ENCODE assay signal across 8 cellular contexts in genomic region chr19:14347999-14348889, GRCh38. TPM values are rescaled to one million over a fixed set of nuclear protein-coding genes. Genes with fewer than 3 reads are reported as not detected.
DNase-seq lines count a peak whose midpoint lies in the region; ATAC-seq and TF ChIP-seq lines count a peak whose summit lies in the region.

No MANE protein-coding gene starts in this region.

- POLR2A ChIA-PET in HEK293T (lab: Yijun Ruan, JAX) (interaction anchor here (0.6 to 1.5 kb wide), 4 partner anchors 9 to 212 kb away, joined by 3 to 11 read pairs (median 3); partner anchors contain the start of gene ASF1B), SK-N-SH (lab: Yijun Ruan, JAX) (interaction anchor here (0.6 to 1.3 kb wide), 2 partner anchors 212 to 261 kb away, joined by 3 read pairs; partner anchors contain the start of gene ASF1B)

- TF ChIP-seq CTCF in SK-N-SH (IDR thresholded peaks at IDR 0.05) = peak; percentile 94
- TF ChIP-seq CTCF in right atrium auricular region (IDR thresholded peaks at IDR 0.05) = peak; percentile 98 to 99
- TF ChIP-seq CTCF in gastrocnemius medialis (IDR thresholded peaks at IDR 0.05 in 4 of 5, conservative IDR thresholded peaks at IDR 0.05 in 1 of 5) = peak; percentile 73 to 98 (median 91)

- no peak for TF ChIP-seq POLR2A in gastrocnemius medialis (IDR thresholded peaks at IDR 0.05)

- CTCF ChIA-PET in HEK293T (lab: Yijun Ruan, JAX) (interaction anchor here (0.6 to 1.2 kb wide), 16 partner anchors 9 to 224 kb away, joined by 3 to 15 read pairs (median 4); partner anchors contain the start of genes ASF1B and NDUFB7), SK-N-SH (lab: Yijun Ruan, JAX) (interaction anchor here (0.6 to 10.3 kb wide), 89 partner anchors 11 to 481 kb away, joined by 3 to 256 read pairs (median 4); partner anchors contain the start of genes ADGRE5, ADGRL1, ASF1B and DNAJB1)

- H3K36me3 ChIP-seq in BLaER1 treated with 17β-estradiol and CSF1 and Interleukin-3, amounts not matched to agents 10 nM and 100 nM = no peaks in the 10 kb centered on the region
- H3K36me3 ChIP-seq in SK-N-SH (replicated peaks in 1 of 2; ENCODE audit: control insufficient read depth in 1 of 2, insufficient read depth in 2 of 2, low read length in 1 of 2) = no peaks in the 10 kb centered on the region
- no peaks in the 10 kb centered on the region for H3K36me3 ChIP-seq in adipocyte (ENCODE audit: control insufficient read depth, insufficient read depth, low read length, severe bottlenecking)
- H3K36me3 ChIP-seq in right atrium auricular region = no peaks in the 10 kb centered on the region
- no peaks in the 10 kb centered on the region for H3K36me3 ChIP-seq in gastrocnemius medialis

- in situ Hi-C loops in gastrocnemius medialis (cut with MboI; ENCODE audit: low sequenced_read_pairs in 4 of 4) = loop anchor here in 3 of 4 donors (10.0 to 25.0 kb wide), 3 partner anchors 153 to 473 kb away; partner anchors contain the start of gene NANOS3 (in 2 of the 3)

- H3F3A ChIP-seq in SK-N-SH (replicated peaks; ENCODE audit: insufficient read depth) = no peaks in the 10 kb centered on the region

- 13% methylated on average over 34 of the region's 36 CpGs for WGBS in SK-N-SH (ENCODE audit: low lambda C conversion rate)

- DNase-seq in HEK293T (ENCODE audit: extremely low spot score) (peak; percentile 85), SK-N-SH (peak; percentile 95), adipocyte (ENCODE audit: low read depth) (peak; percentile 76), right atrium auricular region (ENCODE audit: low spot score) (peak; percentile 64), gastrocnemius medialis (peak; percentile 25 to 37)

- H3K4me2 ChIP-seq in BLaER1 treated with 17β-estradiol and CSF1 and Interleukin-3, amounts not matched to agents 10 nM and 100 nM = peak overlapping the region; percentile 52 to 79 (median 73)
- H3K4me2 ChIP-seq in SK-N-SH = peak overlapping the region; percentile 80

- ATAC-seq in gastrocnemius medialis = peak in 1 of 2 donors; percentile 73
- ATAC-seq in HG02973 (IDR thresholded peaks at IDR 0.05; ENCODE audit: unreplicated experiment) = no peak
- no peak for ATAC-seq in HG03469 (IDR thresholded peaks at IDR 0.05; ENCODE audit: unreplicated experiment)

- peak overlapping the region in 6 of 10 experiments; percentile 2 to 56 (median 30); a peak in 7 of 20 replicates for H3K4me3 ChIP-seq in BLaER1 treated with 17β-estradiol and CSF1 and Interleukin-3, amounts not matched to agents 10 nM and 100 nM
- H3K4me3 ChIP-seq in SK-N-SH (ENCODE audit: low read depth in 2 of 2, low read length in 1 of 2) (peak overlapping the region; percentile 23 to 55; a peak in 2 of 4 replicates), adipocyte (ENCODE audit: low read length) (peak overlapping the region; percentile 50), right atrium auricular region (peak overlapping the region in 1 of 2 donors; percentile 35), gastrocnemius medialis (peak overlapping the region in 3 of 4 donors; percentile 27 to 39 (median 34))

- H3K4me1 ChIP-seq in BLaER1 treated with 17β-estradiol and CSF1 and Interleukin-3, amounts not matched to agents 10 nM and 100 nM = peaks cover 7 to 80% (median 46%) of the 10 kb centered on the region in 10 experiments; a peak in 18 of 20 replicates
- H3K4me1 ChIP-seq in SK-N-SH (ENCODE audit: control insufficient read depth in 1 of 2, insufficient read depth in 2 of 2, low read depth in 1 of 2, low read length in 1 of 2) (no peaks in the 10 kb centered on the region; a peak in 1 of 4 replicates), adipocyte (ENCODE audit: control insufficient read depth, insufficient read depth, low read length) (peaks cover 2% of the 10 kb centered on the region), right atrium auricular region (peaks cover 0 to 9% of the 10 kb centered on the region in 2 donors), gastrocnemius medialis (peaks cover 0 to 5% of the 10 kb centered on the region in 2 donors)

- TF ChIP-seq EP300 in SK-N-SH (IDR thresholded peaks at IDR 0.05; ENCODE audit: borderline replicate concordance in 1 of 2, low read depth in 1 of 2, low read length in 1 of 2) = no peak

- no peaks in the 10 kb centered on the region for H3K27me3 ChIP-seq in BLaER1 treated with 17β-estradiol and CSF1 and Interleukin-3, amounts not matched to agents 10 nM and 100 nM
- H3K27me3 ChIP-seq in SK-N-SH (ENCODE audit: insufficient read depth) = no peaks in the 10 kb centered on the region
- peaks cover 44% of the 10 kb centered on the region for H3K27me3 ChIP-seq in adipocyte (replicated peaks; ENCODE audit: control insufficient read depth, insufficient read depth, low read length)
- H3K27me3 ChIP-seq in right atrium auricular region = no peaks in the 10 kb centered on the region
- H3K27me3 ChIP-seq in gastrocnemius medialis = peaks cover 0 to 4% (median 0%) of the 10 kb centered on the region in 3 donors

- H3K9ac ChIP-seq in BLaER1 treated with 17β-estradiol and CSF1 and Interleukin-3, amounts not matched to agents 10 nM and 100 nM = peak overlapping the region in 9 of 11 experiments; percentile 27 to 66 (median 50); a peak in 14 of 22 replicates
- H3K9ac ChIP-seq in SK-N-SH = no peak overlapping the region
- H3K9ac ChIP-seq in adipocyte (ENCODE audit: low read length) = no peak overlapping the region

- H3K79me2 ChIP-seq in SK-N-SH (ENCODE audit: insufficient read depth) = no peaks in the 10 kb centered on the region

- no peaks in the 10 kb centered on the region for H3K9me3 ChIP-seq in BLaER1 treated with 17β-estradiol and CSF1 and Interleukin-3, amounts not matched to agents 10 nM and 100 nM (replicated peaks in 1 of 11)
- H3K9me3 ChIP-seq in SK-N-SH (no peaks in the 10 kb centered on the region), adipocyte (ENCODE audit: control insufficient read depth, low read length) (no peaks in the 10 kb centered on the region), right atrium auricular region (no peaks in the 10 kb centered on the region), gastrocnemius medialis (no peaks in the 10 kb centered on the region)

- H3K9me2 ChIP-seq in SK-N-SH = no peaks in the 10 kb centered on the region

- H4K20me1 ChIP-seq in BLaER1 treated with 17β-estradiol and CSF1 and Interleukin-3, amounts not matched to agents 10 nM and 100 nM = no peaks in the 10 kb centered on the region; a peak in 1 of 22 replicates
- no peaks in the 10 kb centered on the region for H4K20me1 ChIP-seq in SK-N-SH (ENCODE audit: insufficient read depth)

- intact Hi-C loops in gastrocnemius medialis (cut with DNase I; ENCODE audit: low total_unique reads) = loop anchor here (1.0 to 5.0 kb wide), 3 partner anchors 146 to 468 kb away; no protein-coding TSS in a partner anchor

- H2AFZ ChIP-seq in SK-N-SH (ENCODE audit: low read depth) = peak overlapping the region; percentile 68; the same call in 1 of the 2 replicates

- peak overlapping the region in 5 of 11 experiments; percentile 11 to 48 (median 30); a peak in 6 of 22 replicates for H3K27ac ChIP-seq in BLaER1 treated with 17β-estradiol and CSF1 and Interleukin-3, amounts not matched to agents 10 nM and 100 nM
- H3K27ac ChIP-seq in SK-N-SH (ENCODE audit: low read depth in 2 of 2, low read length in 1 of 2) (no peak overlapping the region), right atrium auricular region (no peak overlapping the region), gastrocnemius medialis (no peak overlapping the region)

- TF ChIP-seq RAD21 in SK-N-SH (IDR thresholded peaks at IDR 0.05; ENCODE audit: low read length) = peak; percentile 90

TF ChIP-seq in HEK293T, 16 proteins besides CTCF, POLR2A, EP300 and RAD21:
- TF ChIP-seq CTBP1 (IDR thresholded peaks at IDR 0.05; ENCODE audit: borderline replicate concordance) (no peak), PKNOX1 (IDR thresholded peaks at IDR 0.05) (peak; percentile 6; the same call in 1 of the 2 replicates), FOXK2 (IDR thresholded peaks at IDR 0.05) (no peak), SP1 (IDR thresholded peaks at IDR 0.05) (no peak), LEF1 (IDR thresholded peaks at IDR 0.05; ENCODE audit: borderline replicate concordance) (no peak), NFRKB (IDR thresholded peaks at IDR 0.05) (no peak), L3MBTL2 (conservative IDR thresholded peaks at IDR 0.05) (peak; percentile 28; the same call in 1 of the 2 replicates)

TF ChIP-seq in SK-N-SH, 30 proteins besides CTCF, POLR2A, EP300 and RAD21:
- TF ChIP-seq MEF2A (IDR thresholded peaks at IDR 0.05; ENCODE audit: borderline replicate concordance, low read depth) = no peak
- peak; percentile 91 for TF ChIP-seq SMC3 (IDR thresholded peaks at IDR 0.05; ENCODE audit: low read depth, low read length)

RNA-seq across cellular contexts. Expression of gene ADGRE5, which starts 33.0 kb away (rescaled TPM):
- polyA plus RNA-seq in SK-N-SH (2012; rRNA removed) = 4.0 and 5.5 TPM in 2 replicates
- 2.7 and 3.2 TPM in 2 replicates for polyA plus RNA-seq in SK-N-SH (2012; cell fraction: cytosol; rRNA removed)
- polyA plus RNA-seq in SK-N-SH (2012; cell fraction: nucleus; rRNA removed) = 11.3 TPM in 2 replicates
- 10 to 100 TPM; 33.9 to 37.3 TPM for total RNA-seq in right atrium auricular region
- total RNA-seq in gastrocnemius medialis = 10 to 100 TPM; 22.4 to 49.5 (median 32.6) TPM

Comparison
In these comparisons a context has a peak if more than half of its experiments do, and no peak if none do; other contexts are left out.
1. H3K9ac ChIP-seq: peak in BLaER1 treated with 17β-estradiol and CSF1 and Interleukin-3, amounts not matched to agents 10 nM and 100 nM (9 of 11); none in SK-N-SH (single experiment) and adipocyte (single experiment).
2. DNase-seq: peak in every context shown above with its lines; median percentile 95 in SK-N-SH; 85 in HEK293T; 76 in adipocyte; 64 in right atrium auricular region; 31 in gastrocnemius medialis.
3. Peak in every context shown above with its lines, with median percentiles within 50 percentile points of each other: CTCF ChIP-seq.